ENCODE assay signal across 26 cellular contexts in genomic region chr12:9130244-9130643, GRCh38. TPM values are rescaled to one million over a fixed set of nuclear protein-coding genes. Genes with fewer than 3 reads are reported as not detected.
"Had no signal": no experiment of that assay in that cellular context is flagged by ENCODE, and none has a peak within 500 bp of the region (broad histone marks: within the 10 kb centered on the region; RNA-seq: fewer than 3 reads in every experiment).

No MANE protein-coding gene starts in this region.

- H3K27ac ChIP-seq: colonic mucosa, coronary artery, dorsolateral prefrontal cortex, epithelial cell of prostate, esophagus muscularis mucosa, esophagus squamous epithelium, foreskin keratinocyte, gastrocnemius medialis, gastroesophageal sphincter, heart left ventricle, heart right ventricle had no signal

- DNase-seq: colonic mucosa; cortex of kidney; dermis blood vessel endothelial cell; dorsolateral prefrontal cortex; effector CD4-positive, alpha-beta T cell; effector CD8-positive, alpha-beta T cell; effector memory CD4-positive, alpha-beta T cell; effector memory CD8-positive, alpha-beta T cell; endodermal cell; erythroblast; esophagus squamous epithelium; foreskin fibroblast; foreskin keratinocyte; foreskin melanocyte; gastrocnemius medialis; glutamatergic neuron; head of caudate nucleus; heart left ventricle; heart right ventricle had no signal

- ATAC-seq: effector memory CD8-positive, alpha-beta T cell; esophagus mucosa; foreskin keratinocyte; gastrocnemius medialis; gastroesophageal sphincter; heart left ventricle; heart right ventricle had no signal

- H3K27me3 ChIP-seq: colonic mucosa, dorsolateral prefrontal cortex, esophagus muscularis mucosa, esophagus squamous epithelium, gastrocnemius medialis, gastroesophageal sphincter, heart left ventricle, heart right ventricle had no signal

- H3K36me3 ChIP-seq: colonic mucosa, esophagus muscularis mucosa, esophagus squamous epithelium, gastrocnemius medialis, gastroesophageal sphincter, heart left ventricle, heart right ventricle had no signal

- H3K4me1 ChIP-seq: colonic mucosa, foreskin keratinocyte, gastrocnemius medialis, gastroesophageal sphincter, heart left ventricle, heart right ventricle had no signal

- H3K4me3 ChIP-seq: colonic mucosa, coronary artery, dorsolateral prefrontal cortex, esophagus muscularis mucosa, esophagus squamous epithelium, gastrocnemius medialis, gastroesophageal sphincter, heart left ventricle, heart right ventricle had no signal

- H3K9me3 ChIP-seq: colonic mucosa, esophagus muscularis mucosa, esophagus squamous epithelium, gastrocnemius medialis, gastroesophageal sphincter had no signal

- FAIRE-seq: endometrium, endothelial cell of umbilical vein had no signal

RNA-seq across cellular contexts. Expression of gene A2M, which starts 14.5 kb away (rescaled TPM):
- total RNA-seq: foreskin keratinocyte had no signal
